ENCODE assay signal across 1 cellular context in the genomic region with DNA sequence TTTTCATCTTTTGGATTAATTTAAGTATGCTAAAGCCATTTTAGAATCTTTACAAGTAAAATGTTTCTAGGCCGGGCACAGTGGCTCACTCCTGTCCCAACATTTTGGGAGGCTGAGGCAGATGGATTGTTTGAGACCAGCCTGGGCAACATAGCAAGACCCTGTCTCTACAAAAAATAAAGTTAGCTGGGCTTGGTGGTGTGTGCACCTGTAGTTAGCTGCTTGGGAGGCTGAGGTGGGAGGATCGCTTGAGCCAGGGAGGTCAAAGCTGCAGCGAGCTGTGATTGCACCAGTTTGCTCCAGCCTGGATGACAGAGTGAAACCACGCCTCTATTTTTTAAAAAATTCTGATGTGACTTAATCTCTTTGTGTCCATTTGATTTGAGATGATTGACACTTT.
TF ChIP-seq lines count a peak whose summit lies in the region.

No MANE protein-coding gene starts in this region.

TF ChIP-seq in GM12891, 5 proteins besides CTCF, POLR2A, EP300 and RAD21:
- TF ChIP-seq SPI1 (IDR thresholded peaks at IDR 0.05; ENCODE audit: low read depth, low read length) (no peak), PAX5 (IDR thresholded peaks at IDR 0.05; ENCODE audit: insufficient read depth, low read length, severe bottlenecking) (no peak), POU2F2 (IDR thresholded peaks at IDR 0.05; ENCODE audit: low read depth, low read length) (no peak), TAF1 (IDR thresholded peaks at IDR 0.05; ENCODE audit: low read depth, low read length) (no peak), POLR2AphosphoS5 (IDR thresholded peaks at IDR 0.05; ENCODE audit: low read depth, low read length) (no peak)
